In the genomic region with DNA sequence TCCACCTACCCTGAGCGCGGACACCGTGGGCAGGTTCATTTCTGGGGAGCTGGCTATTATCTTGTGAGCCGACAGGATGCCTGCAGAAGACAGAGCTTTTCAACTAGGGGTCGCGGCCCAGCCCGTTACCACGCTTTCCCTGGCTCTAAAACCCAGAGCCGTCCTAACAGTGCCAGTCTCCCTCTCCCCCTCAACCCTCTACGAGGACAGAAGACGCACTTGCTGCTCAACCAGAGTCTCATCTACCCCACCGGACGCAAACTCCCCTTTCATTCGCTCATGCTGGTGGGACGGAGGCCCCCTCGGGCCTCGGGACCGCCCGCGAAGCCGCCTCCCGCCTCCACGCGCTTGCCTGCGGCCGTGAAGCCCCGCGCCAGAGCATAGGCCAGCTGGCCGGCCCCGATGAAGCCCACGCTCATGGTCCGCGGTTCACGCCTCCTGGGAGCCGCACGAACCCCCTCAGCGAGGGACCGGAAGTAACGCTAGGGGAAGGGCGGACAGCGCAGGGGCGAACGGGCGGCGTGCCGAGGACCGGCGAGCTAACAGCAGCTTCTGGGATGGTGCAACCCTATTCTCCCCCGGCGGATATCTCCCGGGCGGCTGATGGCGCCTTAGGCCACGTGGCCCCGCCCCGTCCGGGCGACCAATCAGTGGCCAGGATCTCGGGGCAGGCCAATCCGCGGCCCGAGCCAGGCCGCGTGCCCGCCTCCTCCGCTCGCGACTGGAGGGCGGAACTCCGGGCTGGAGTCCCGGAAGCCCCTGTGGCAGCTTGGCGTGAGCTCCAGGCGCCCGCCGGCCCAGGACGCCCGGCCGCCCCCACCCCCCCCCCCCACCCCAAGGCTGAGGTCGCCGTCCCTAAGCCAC, we compare ENCODE assay signal across 1 cellular context.
A peak's percentile ranks its signal among the peaks of the same experiment; 100 is the strongest.
TF ChIP-seq lines count a peak whose summit lies in the region.

A gene (minus strand): TSS at position 559 of the 864 bp plus-strand sequence. CDS start 140 bp downstream, at position 419.

TF ChIP-seq in K562, 482 proteins besides CTCF, POLR2A, EP300 and RAD21 (continued from another document and continues in another):
- TF ChIP-seq, protein P1, sequence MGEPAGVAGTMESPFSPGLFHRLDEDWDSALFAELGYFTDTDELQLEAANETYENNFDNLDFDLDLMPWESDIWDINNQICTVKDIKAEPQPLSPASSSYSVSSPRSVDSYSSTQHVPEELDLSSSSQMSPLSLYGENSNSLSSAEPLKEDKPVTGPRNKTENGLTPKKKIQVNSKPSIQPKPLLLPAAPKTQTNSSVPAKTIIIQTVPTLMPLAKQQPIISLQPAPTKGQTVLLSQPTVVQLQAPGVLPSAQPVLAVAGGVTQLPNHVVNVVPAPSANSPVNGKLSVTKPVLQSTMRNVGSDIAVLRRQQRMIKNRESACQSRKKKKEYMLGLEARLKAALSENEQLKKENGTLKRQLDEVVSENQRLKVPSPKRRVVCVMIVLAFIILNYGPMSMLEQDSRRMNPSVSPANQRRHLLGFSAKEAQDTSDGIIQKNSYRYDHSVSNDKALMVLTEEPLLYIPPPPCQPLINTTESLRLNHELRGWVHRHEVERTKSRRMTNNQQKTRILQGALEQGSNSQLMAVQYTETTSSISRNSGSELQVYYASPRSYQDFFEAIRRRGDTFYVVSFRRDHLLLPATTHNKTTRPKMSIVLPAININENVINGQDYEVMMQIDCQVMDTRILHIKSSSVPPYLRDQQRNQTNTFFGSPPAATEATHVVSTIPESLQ (CRISPR knock-in tag; IDR thresholded peaks at IDR 0.05), result peak; percentile 89
- TF ChIP-seq EZH2 (IDR thresholded peaks at IDR 0.05; ENCODE audit: borderline replicate concordance, low read depth, low read length) (no peak), XRCC4 (IDR thresholded peaks at IDR 0.05; ENCODE audit: extremely low read depth, insufficient read depth, insufficient read length) (no peak), POLR2G (IDR thresholded peaks at IDR 0.05; ENCODE audit: low read depth, low read length) (peak; percentile 99), BDP1 (IDR thresholded peaks at IDR 0.05; ENCODE audit: insufficient read depth, insufficient read length) (no peak), RB1 (IDR thresholded peaks at IDR 0.05; ENCODE audit: low read depth) (peak; percentile 81), GATAD2A (IDR thresholded peaks at IDR 0.05) (no peak), ELF4 (CRISPR knock-in tag; IDR thresholded peaks at IDR 0.05) (0 out of 2 replicates have a peak, but pooled peaks have one; percentile 14), JUNB (CRISPR knock-in tag; conservative IDR thresholded peaks at IDR 0.05) (no peak), ZKSCAN3 (CRISPR knock-in tag; IDR thresholded peaks at IDR 0.05) (no peak), HNRNPL (IDR thresholded peaks at IDR 0.05; ENCODE audit: low read depth, low read length) (peak; percentile 75; the same call in 1 of the 2 replicates), MTA3 (IDR thresholded peaks at IDR 0.05; ENCODE audit: borderline replicate concordance) (peak; percentile 76; the same call in 1 of the 2 replicates), SIRT6 (IDR thresholded peaks at IDR 0.05; ENCODE audit: low read depth, low read length) (no peak), RBM34 (IDR thresholded peaks at IDR 0.05; ENCODE audit: borderline replicate concordance, insufficient read depth, low read length) (0 out of 2 replicates have a peak, but pooled peaks have one; percentile 24), TAF7 (tag; IDR thresholded peaks at IDR 0.05) (0 out of 2 replicates have a peak, but pooled peaks have one; percentile 14), PHF8 (IDR thresholded peaks at IDR 0.05; ENCODE audit: borderline replicate concordance, low read length) (peak; percentile 96), ZKSCAN1 (IDR thresholded peaks at IDR 0.05; ENCODE audit: low read depth, low read length) (peak; percentile 38; the same call in 1 of the 2 replicates)
- TF ChIP-seq, protein P2, sequence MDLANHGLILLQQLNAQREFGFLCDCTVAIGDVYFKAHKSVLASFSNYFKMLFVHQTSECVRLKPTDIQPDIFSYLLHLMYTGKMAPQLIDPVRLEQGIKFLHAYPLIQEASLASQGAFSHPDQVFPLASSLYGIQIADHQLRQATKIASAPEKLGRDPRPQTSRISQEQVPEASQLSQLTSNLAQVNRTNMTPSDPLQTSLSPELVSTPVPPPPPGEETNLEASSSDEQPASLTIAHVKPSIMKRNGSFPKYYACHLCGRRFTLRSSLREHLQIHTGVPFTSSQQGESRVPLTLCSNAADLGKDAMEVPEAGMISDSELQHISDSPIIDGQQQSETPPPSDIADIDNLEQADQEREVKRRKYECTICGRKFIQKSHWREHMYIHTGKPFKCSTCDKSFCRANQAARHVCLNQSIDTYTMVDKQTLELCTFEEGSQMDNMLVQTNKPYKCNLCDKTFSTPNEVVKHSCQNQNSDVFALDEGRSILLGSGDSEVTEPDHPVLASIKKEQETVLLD (IDR thresholded peaks at IDR 0.05), result no peak; the same call in 1 of the 2 replicates
- TF ChIP-seq, protein P3, sequence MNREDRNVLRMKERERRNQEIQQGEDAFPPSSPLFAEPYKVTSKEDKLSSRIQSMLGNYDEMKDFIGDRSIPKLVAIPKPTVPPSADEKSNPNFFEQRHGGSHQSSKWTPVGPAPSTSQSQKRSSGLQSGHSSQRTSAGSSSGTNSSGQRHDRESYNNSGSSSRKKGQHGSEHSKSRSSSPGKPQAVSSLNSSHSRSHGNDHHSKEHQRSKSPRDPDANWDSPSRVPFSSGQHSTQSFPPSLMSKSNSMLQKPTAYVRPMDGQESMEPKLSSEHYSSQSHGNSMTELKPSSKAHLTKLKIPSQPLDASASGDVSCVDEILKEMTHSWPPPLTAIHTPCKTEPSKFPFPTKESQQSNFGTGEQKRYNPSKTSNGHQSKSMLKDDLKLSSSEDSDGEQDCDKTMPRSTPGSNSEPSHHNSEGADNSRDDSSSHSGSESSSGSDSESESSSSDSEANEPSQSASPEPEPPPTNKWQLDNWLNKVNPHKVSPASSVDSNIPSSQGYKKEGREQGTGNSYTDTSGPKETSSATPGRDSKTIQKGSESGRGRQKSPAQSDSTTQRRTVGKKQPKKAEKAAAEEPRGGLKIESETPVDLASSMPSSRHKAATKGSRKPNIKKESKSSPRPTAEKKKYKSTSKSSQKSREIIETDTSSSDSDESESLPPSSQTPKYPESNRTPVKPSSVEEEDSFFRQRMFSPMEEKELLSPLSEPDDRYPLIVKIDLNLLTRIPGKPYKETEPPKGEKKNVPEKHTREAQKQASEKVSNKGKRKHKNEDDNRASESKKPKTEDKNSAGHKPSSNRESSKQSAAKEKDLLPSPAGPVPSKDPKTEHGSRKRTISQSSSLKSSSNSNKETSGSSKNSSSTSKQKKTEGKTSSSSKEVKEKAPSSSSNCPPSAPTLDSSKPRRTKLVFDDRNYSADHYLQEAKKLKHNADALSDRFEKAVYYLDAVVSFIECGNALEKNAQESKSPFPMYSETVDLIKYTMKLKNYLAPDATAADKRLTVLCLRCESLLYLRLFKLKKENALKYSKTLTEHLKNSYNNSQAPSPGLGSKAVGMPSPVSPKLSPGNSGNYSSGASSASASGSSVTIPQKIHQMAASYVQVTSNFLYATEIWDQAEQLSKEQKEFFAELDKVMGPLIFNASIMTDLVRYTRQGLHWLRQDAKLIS (CRISPR knock-in tag; IDR thresholded peaks at IDR 0.05), result peak; percentile 92
- TF ChIP-seq, protein P4, sequence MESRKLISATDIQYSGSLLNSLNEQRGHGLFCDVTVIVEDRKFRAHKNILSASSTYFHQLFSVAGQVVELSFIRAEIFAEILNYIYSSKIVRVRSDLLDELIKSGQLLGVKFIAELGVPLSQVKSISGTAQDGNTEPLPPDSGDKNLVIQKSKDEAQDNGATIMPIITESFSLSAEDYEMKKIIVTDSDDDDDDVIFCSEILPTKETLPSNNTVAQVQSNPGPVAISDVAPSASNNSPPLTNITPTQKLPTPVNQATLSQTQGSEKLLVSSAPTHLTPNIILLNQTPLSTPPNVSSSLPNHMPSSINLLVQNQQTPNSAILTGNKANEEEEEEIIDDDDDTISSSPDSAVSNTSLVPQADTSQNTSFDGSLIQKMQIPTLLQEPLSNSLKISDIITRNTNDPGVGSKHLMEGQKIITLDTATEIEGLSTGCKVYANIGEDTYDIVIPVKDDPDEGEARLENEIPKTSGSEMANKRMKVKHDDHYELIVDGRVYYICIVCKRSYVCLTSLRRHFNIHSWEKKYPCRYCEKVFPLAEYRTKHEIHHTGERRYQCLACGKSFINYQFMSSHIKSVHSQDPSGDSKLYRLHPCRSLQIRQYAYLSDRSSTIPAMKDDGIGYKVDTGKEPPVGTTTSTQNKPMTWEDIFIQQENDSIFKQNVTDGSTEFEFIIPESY (CRISPR knock-in tag; IDR thresholded peaks at IDR 0.05), result no peak
- TF ChIP-seq, protein P5, sequence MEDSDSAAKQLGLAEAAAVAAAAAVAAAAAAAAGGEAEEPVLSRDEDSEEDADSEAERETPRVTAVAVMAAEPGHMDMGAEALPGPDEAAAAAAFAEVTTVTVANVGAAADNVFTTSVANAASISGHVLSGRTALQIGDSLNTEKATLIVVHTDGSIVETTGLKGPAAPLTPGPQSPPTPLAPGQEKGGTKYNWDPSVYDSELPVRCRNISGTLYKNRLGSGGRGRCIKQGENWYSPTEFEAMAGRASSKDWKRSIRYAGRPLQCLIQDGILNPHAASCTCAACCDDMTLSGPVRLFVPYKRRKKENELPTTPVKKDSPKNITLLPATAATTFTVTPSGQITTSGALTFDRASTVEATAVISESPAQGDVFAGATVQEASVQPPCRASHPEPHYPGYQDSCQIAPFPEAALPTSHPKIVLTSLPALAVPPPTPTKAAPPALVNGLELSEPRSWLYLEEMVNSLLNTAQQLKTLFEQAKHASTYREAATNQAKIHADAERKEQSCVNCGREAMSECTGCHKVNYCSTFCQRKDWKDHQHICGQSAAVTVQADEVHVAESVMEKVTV (CRISPR knock-in tag; IDR thresholded peaks at IDR 0.05), result 0 out of 2 replicates have a peak, but pooled peaks have one; percentile 30
- TF ChIP-seq, protein P6, sequence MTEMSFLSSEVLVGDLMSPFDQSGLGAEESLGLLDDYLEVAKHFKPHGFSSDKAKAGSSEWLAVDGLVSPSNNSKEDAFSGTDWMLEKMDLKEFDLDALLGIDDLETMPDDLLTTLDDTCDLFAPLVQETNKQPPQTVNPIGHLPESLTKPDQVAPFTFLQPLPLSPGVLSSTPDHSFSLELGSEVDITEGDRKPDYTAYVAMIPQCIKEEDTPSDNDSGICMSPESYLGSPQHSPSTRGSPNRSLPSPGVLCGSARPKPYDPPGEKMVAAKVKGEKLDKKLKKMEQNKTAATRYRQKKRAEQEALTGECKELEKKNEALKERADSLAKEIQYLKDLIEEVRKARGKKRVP (CRISPR knock-in tag; IDR thresholded peaks at IDR 0.05), result peak; percentile 78
- TF ChIP-seq, protein P7, sequence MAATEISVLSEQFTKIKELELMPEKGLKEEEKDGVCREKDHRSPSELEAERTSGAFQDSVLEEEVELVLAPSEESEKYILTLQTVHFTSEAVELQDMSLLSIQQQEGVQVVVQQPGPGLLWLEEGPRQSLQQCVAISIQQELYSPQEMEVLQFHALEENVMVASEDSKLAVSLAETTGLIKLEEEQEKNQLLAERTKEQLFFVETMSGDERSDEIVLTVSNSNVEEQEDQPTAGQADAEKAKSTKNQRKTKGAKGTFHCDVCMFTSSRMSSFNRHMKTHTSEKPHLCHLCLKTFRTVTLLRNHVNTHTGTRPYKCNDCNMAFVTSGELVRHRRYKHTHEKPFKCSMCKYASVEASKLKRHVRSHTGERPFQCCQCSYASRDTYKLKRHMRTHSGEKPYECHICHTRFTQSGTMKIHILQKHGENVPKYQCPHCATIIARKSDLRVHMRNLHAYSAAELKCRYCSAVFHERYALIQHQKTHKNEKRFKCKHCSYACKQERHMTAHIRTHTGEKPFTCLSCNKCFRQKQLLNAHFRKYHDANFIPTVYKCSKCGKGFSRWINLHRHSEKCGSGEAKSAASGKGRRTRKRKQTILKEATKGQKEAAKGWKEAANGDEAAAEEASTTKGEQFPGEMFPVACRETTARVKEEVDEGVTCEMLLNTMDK (IDR thresholded peaks at IDR 0.05; ENCODE audit: borderline replicate concordance, insufficient read depth, low read depth, low read length, poor library complexity, severe bottlenecking), result no peak
- TF ChIP-seq, protein P8, sequence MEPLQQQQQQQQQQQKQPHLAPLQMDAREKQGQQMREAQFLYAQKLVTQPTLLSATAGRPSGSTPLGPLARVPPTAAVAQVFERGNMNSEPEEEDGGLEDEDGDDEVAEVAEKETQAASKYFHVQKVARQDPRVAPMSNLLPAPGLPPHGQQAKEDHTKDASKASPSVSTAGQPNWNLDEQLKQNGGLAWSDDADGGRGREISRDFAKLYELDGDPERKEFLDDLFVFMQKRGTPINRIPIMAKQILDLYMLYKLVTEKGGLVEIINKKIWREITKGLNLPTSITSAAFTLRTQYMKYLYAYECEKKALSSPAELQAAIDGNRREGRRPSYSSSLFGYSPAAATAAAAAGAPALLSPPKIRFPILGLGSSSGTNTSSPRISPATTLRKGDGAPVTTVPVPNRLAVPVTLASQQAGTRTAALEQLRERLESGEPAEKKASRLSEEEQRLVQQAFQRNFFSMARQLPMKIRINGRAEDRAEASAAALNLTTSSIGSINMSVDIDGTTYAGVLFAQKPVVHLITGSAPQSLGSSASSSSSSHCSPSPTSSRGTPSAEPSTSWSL (CRISPR knock-in tag; IDR thresholded peaks at IDR 0.05; ENCODE audit: borderline replicate concordance), result no peak
- TF ChIP-seq, protein P9, sequence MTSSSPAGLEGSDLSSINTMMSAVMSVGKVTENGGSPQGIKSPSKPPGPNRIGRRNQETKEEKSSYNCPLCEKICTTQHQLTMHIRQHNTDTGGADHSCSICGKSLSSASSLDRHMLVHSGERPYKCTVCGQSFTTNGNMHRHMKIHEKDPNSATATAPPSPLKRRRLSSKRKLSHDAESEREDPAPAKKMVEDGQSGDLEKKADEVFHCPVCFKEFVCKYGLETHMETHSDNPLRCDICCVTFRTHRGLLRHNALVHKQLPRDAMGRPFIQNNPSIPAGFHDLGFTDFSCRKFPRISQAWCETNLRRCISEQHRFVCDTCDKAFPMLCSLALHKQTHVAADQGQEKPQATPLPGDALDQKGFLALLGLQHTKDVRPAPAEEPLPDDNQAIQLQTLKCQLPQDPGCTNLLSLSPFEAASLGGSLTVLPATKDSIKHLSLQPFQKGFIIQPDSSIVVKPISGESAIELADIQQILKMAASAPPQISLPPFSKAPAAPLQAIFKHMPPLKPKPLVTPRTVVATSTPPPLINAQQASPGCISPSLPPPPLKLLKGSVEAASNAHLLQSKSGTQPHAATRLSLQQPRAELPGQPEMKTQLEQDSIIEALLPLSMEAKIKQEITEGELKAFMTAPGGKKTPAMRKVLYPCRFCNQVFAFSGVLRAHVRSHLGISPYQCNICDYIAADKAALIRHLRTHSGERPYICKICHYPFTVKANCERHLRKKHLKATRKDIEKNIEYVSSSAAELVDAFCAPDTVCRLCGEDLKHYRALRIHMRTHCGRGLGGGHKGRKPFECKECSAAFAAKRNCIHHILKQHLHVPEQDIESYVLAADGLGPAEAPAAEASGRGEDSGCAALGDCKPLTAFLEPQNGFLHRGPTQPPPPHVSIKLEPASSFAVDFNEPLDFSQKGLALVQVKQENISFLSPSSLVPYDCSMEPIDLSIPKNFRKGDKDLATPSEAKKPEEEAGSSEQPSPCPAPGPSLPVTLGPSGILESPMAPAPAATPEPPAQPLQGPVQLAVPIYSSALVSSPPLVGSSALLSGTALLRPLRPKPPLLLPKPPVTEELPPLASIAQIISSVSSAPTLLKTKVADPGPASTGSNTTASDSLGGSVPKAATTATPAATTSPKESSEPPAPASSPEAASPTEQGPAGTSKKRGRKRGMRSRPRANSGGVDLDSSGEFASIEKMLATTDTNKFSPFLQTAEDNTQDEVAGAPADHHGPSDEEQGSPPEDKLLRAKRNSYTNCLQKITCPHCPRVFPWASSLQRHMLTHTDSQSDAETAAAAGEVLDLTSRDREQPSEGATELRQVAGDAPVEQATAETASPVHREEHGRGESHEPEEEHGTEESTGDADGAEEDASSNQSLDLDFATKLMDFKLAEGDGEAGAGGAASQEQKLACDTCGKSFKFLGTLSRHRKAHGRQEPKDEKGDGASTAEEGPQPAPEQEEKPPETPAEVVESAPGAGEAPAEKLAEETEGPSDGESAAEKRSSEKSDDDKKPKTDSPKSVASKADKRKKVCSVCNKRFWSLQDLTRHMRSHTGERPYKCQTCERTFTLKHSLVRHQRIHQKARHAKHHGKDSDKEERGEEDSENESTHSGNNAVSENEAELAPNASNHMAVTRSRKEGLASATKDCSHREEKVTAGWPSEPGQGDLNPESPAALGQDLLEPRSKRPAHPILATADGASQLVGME (CRISPR knock-in tag; IDR thresholded peaks at IDR 0.05), result 0 out of 2 replicates have a peak, but pooled peaks have one; percentile 62
